Comparison of ENCODE assay signal across 21 cellular contexts in the genomic region with DNA sequence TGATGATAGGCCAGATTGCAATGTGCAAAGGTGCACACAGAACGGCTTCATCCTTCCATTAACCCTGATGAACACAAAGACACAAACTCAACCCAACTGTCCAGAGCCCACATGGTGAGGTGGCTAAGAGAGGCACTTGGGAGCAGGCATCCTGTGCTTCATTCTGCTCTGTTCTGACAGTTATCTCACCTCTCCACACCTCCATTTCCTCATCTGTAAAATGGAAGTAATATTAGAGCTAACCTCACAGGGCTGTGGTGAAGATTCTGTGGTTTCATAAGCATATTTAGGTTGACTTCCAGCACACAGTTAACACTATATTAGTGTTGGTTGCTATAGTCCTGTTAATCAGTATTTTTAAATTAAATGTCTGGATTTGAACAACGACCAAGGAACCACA.
"Had no signal": no experiment of that assay in that cellular context is flagged by ENCODE, and none has a peak within 500 bp of the region (broad histone marks: within the 10 kb centered on the region; RNA-seq: fewer than 3 reads in every experiment).

No MANE protein-coding gene starts in this region.

- H3K4me3 ChIP-seq: dorsolateral prefrontal cortex, esophagus muscularis mucosa, gastrocnemius medialis, heart right ventricle, pancreas, smooth muscle cell, testis, tibial nerve, upper lobe of right lung, vagina had no signal

- H3K4me3 Mint-ChIP-seq: natural killer cell treated with Interleukin-12 subunit alpha and Interleukin-12 subunit beta and Interleukin-15 and Interleukin-18, amount 100 ng/mL, for 72 hours; stimulated activated naive CD8-positive, alpha-beta T cell treated with anti-CD3 and anti-CD28 coated beads, Interleukin-15, Interleukin-2, amounts not matched to agents 100 ng/mL and 50 ng/mL, for 24 hours had no signal

- H3K36me3 ChIP-seq: gastrocnemius medialis, pancreas, upper lobe of right lung, vagina had no signal

- H3K9me3 ChIP-seq: esophagus muscularis mucosa, gastrocnemius medialis, heart right ventricle, pancreas, testis, tibial nerve, upper lobe of right lung, vagina had no signal

- H3K27me3 Mint-ChIP-seq: natural killer cell treated with Interleukin-12 subunit alpha and Interleukin-12 subunit beta and Interleukin-15 and Interleukin-18, amount 100 ng/mL, for 72 hours; progenitor cell of endocrine pancreas; stimulated activated naive CD8-positive, alpha-beta T cell treated with anti-CD3 and anti-CD28 coated beads, Interleukin-15, Interleukin-2, amounts not matched to agents 100 ng/mL and 50 ng/mL, for 24 hours had no signal

- H3K4me1 ChIP-seq: esophagus muscularis mucosa, gastrocnemius medialis, heart right ventricle, tibial nerve, upper lobe of right lung had no signal

- H3K9me3 Mint-ChIP-seq: natural killer cell treated with Interleukin-12 subunit alpha and Interleukin-12 subunit beta and Interleukin-15 and Interleukin-18, amount 100 ng/mL, for 72 hours; stimulated activated naive CD8-positive, alpha-beta T cell treated with anti-CD3 and anti-CD28 coated beads, Interleukin-15, Interleukin-2, amounts not matched to agents 100 ng/mL and 50 ng/mL, for 24 hours had no signal

- DNase-seq: cortex of kidney; effector CD8-positive, alpha-beta T cell; gastrocnemius medialis; heart right ventricle; kidney glomerular epithelial cell; mammary epithelial cell; occipital lobe; pancreas; right cardiac atrium; stimulated activated CD4-positive, alpha-beta T cell treated with anti-CD3 and anti-CD28 coated beads, Interleukin-2, amount 100 ng/mL, for 48 hours; testis; upper lobe of right lung had no signal

- H3K36me3 Mint-ChIP-seq: natural killer cell treated with Interleukin-12 subunit alpha and Interleukin-12 subunit beta and Interleukin-15 and Interleukin-18, amount 100 ng/mL, for 72 hours had no signal

- H3K27ac Mint-ChIP-seq: progenitor cell of endocrine pancreas; stimulated activated naive CD8-positive, alpha-beta T cell treated with anti-CD3 and anti-CD28 coated beads, Interleukin-15, Interleukin-2, amounts not matched to agents 100 ng/mL and 50 ng/mL, for 24 hours had no signal

- H3K27ac ChIP-seq: esophagus muscularis mucosa, gastrocnemius medialis, heart right ventricle, pancreas, testis, tibial nerve, upper lobe of right lung, vagina had no signal

- H3K27me3 ChIP-seq: dorsolateral prefrontal cortex, esophagus muscularis mucosa, gastrocnemius medialis, heart right ventricle, pancreas, testis, tibial nerve, upper lobe of right lung, vagina had no signal

- ATAC-seq: gastrocnemius medialis, heart right ventricle, left lobe of liver, pancreas, right cardiac atrium, upper lobe of right lung had no signal
